Comparison of ENCODE assay signal across 9 cellular contexts in genomic region chr17:19003543-19003965, GRCh38. TPM values are rescaled to one million over a fixed set of nuclear protein-coding genes. Genes with fewer than 3 reads are reported as not detected.
DNase-seq lines count a peak whose midpoint lies in the region; ATAC-seq, FAIRE-seq and TF ChIP-seq lines count a peak whose summit lies in the region.
"Had no signal": no experiment of that assay in that cellular context is flagged by ENCODE, and none has a peak within 500 bp of the region (broad histone marks: within the 10 kb centered on the region; RNA-seq: fewer than 3 reads in every experiment).

No MANE protein-coding gene starts in this region.

- no peaks in the 10 kb centered on the region for H3K36me3 Mint-ChIP-seq in mesothelial cell of epicardium

- peaks cover 4% of the 10 kb centered on the region for H3K9me3 Mint-ChIP-seq in mesothelial cell of epicardium

- H3K27ac ChIP-seq in left ventricle myocardium inferior (replicated peaks) (no peak overlapping the region), vagina (peak overlapping the region; percentile 91)

- DNase-seq in left ventricle myocardium inferior (no peak), Right ventricle myocardium superior (no peak), bronchial epithelial cell (ENCODE audit: low read depth) (no peak), mesothelial cell of epicardium (ENCODE audit: low spot score in 2 of 2, unreplicated experiment in 2 of 2) (no peak), vagina (ENCODE audit: extremely low spot score in 2 of 2) (no peak), AG20443 (ENCODE audit: low spot score) (no peak), dedifferentiated amniotic fluid mesenchymal stem cell (ENCODE audit: extremely low spot score) (no peak)

- H3K4me1 ChIP-seq in left ventricle myocardium inferior (peaks cover 15% of the 10 kb centered on the region), vagina (peaks cover 47% of the 10 kb centered on the region)

- H3K4me3 Mint-ChIP-seq in mesothelial cell of epicardium, result peak overlapping the region; percentile 82

- H3K9me3 ChIP-seq in left ventricle myocardium inferior (replicated peaks) (peaks cover 5% of the 10 kb centered on the region), vagina (no peaks in the 10 kb centered on the region)

- H3K4me1 Mint-ChIP-seq in mesothelial cell of epicardium, result peaks cover 30% of the 10 kb centered on the region

- no peaks in the 10 kb centered on the region for H3K27me3 ChIP-seq in left ventricle myocardium inferior (ENCODE audit: low read depth)
- H3K27me3 ChIP-seq in bronchial epithelial cell (ENCODE audit: control insufficient read depth, insufficient read depth, low read length), result no peaks in the 10 kb centered on the region
- no peaks in the 10 kb centered on the region for H3K27me3 ChIP-seq in vagina

- intact Hi-C loops in left ventricle myocardium inferior (cut with micrococcal nuclease), result no loop called here
- intact Hi-C loops in Right ventricle myocardium superior (cut with DNase I), result no loop called here
- intact Hi-C loops in vagina (cut with DNase I), result no loop called here

- H3K36me3 ChIP-seq in left ventricle myocardium inferior (no peaks in the 10 kb centered on the region), bronchial epithelial cell (ENCODE audit: control insufficient read depth, insufficient read depth, low read length) (peaks cover 21% of the 10 kb centered on the region), vagina (no peaks in the 10 kb centered on the region)

- FAIRE-seq in bronchial epithelial cell (lab: Jason Lieb, UNC), result no peak

- H3K4me3 ChIP-seq in left ventricle myocardium inferior, result peak overlapping the region; percentile 70
- H3K4me3 ChIP-seq in bronchial epithelial cell (ENCODE audit: low read depth, low read length), result peak overlapping the region; percentile 81
- H3K4me3 ChIP-seq in vagina, result peak overlapping the region; percentile 63 to 79

- H3K27ac Mint-ChIP-seq in mesothelial cell of epicardium, result peak overlapping the region; percentile 47

- no peak for TF ChIP-seq POLR2A in vagina (IDR thresholded peaks at IDR 0.05)

- ATAC-seq in Right ventricle myocardium superior (ENCODE audit: poor library complexity), result no peak
- ATAC-seq in GM19467 (IDR thresholded peaks at IDR 0.05; ENCODE audit: unreplicated experiment), result no peak

- TF ChIP-seq CTCF in left ventricle myocardium inferior (IDR thresholded peaks at IDR 0.05; ENCODE audit: borderline replicate concordance) (no peak), bronchial epithelial cell (IDR thresholded peaks at IDR 0.05; ENCODE audit: insufficient read depth, low read length, severe bottlenecking) (no peak), mesothelial cell of epicardium (IDR thresholded peaks at IDR 0.05; ENCODE audit: unreplicated experiment) (no peak), vagina (IDR thresholded peaks at IDR 0.05) (no peak)

- H3K27me3 Mint-ChIP-seq in mesothelial cell of epicardium (ENCODE audit: low read depth), result no peaks in the 10 kb centered on the region

RNA-seq across cellular contexts. Expression of gene FAM83G, which starts 1.0 kb away (rescaled TPM):
- total RNA-seq in left ventricle myocardium inferior, result 2.2 TPM
- total RNA-seq in Right ventricle myocardium superior, result 1.9 TPM
- total RNA-seq in bronchial epithelial cell, result 28.4 and 35.5 TPM in 2 replicates
- total RNA-seq in mesothelial cell of epicardium, result 14.5 to 15.0 TPM (median 15.0 TPM) in 3 replicates
- 36.1 TPM for total RNA-seq in vagina

RNA-seq across cellular contexts. Expression of gene GRAP, which starts 43.2 kb away (rescaled TPM):
- total RNA-seq in left ventricle myocardium inferior, result 1.7 TPM
- 2.0 TPM for total RNA-seq in Right ventricle myocardium superior
- not detected in 2 replicates for total RNA-seq in bronchial epithelial cell
- total RNA-seq in mesothelial cell of epicardium, result 1.4 to 1.8 TPM (median 1.6 TPM) in 3 replicates
- 5.2 TPM for total RNA-seq in vagina

RNA-seq across cellular contexts. Expression of gene SLC5A10, which starts 51.6 kb away (rescaled TPM):
- not detected for total RNA-seq in left ventricle myocardium inferior
- not detected for total RNA-seq in Right ventricle myocardium superior
- 0.13 TPM in 1 of 2 replicates, not detected in the other for total RNA-seq in bronchial epithelial cell
- total RNA-seq in mesothelial cell of epicardium, result 0.14 to 0.25 TPM (median 0.24 TPM) in 3 replicates
- not detected for total RNA-seq in vagina
- total RNA-seq: T-helper 2 cell treated with Interferon-gamma antibody and Interleukin-4, amounts not matched to agents 100 ng/mL and 5 ng/mL, for 36 hours had no signal
